ENCODE assay signal across 17 cellular contexts in the genomic region with DNA sequence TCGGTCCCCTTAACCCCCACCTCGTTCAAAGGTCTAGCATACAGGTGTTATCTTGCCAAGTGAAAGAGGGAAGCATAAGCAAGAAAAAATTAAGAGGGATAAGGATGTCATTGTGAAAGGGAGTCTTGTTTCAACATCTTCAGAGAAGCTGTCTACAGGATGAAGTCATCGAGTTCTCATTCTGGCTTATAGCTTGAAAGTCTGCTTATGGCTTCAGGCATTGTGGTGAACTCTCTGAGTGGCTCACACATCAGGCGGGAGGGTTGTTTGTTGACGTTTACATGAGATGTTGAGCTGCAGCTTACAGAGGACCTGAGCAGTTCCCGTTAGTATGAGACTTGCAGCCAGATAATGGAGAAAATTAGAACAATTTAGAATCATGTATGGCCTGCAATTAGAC. TPM values are rescaled to one million over a fixed set of nuclear protein-coding genes. Genes with fewer than 3 reads are reported as not detected.
DNase-seq lines count a peak whose midpoint lies in the region; ATAC-seq and TF ChIP-seq lines count a peak whose summit lies in the region.
"Had no signal": no experiment of that assay in that cellular context is flagged by ENCODE, and none has a peak within 500 bp of the region (broad histone marks: within the 10 kb centered on the region; RNA-seq: fewer than 3 reads in every experiment).

No MANE protein-coding gene starts in this region.

- ATAC-seq in heart right ventricle (no peak), upper lobe of left lung (ENCODE audit: low FRiP score in 2 of 2) (no peak), GM18519 (IDR thresholded peaks at IDR 0.05; ENCODE audit: low FRiP score, unreplicated experiment) (no peak), GM19455 (IDR thresholded peaks at IDR 0.05; ENCODE audit: unreplicated experiment) (no peak)
- ATAC-seq: activated CD8-positive, alpha-beta T cell treated with anti-CD3 and anti-CD28 coated beads, Interleukin-2, amount 10 ng/mL, durations not matched to agents 7 days and 5 days; gastroesophageal sphincter; natural killer cell; Panc1; right cardiac atrium had no signal

- no peak for TF ChIP-seq POLR2A in upper lobe of left lung (IDR thresholded peaks at IDR 0.05)

- TF ChIP-seq CTCF in BJ (IDR thresholded peaks at IDR 0.05; ENCODE audit: insufficient read depth, low read depth, low read length) (no peak), foreskin fibroblast (IDR thresholded peaks at IDR 0.05; ENCODE audit: low read depth, low read length) (no peak), heart right ventricle (IDR thresholded peaks at IDR 0.05) (no peak), upper lobe of left lung (IDR thresholded peaks at IDR 0.05) (no peak)

- peaks cover 0 to 7% (median 0%) of the 10 kb centered on the region in 9 donors for H3K4me1 ChIP-seq in heart right ventricle
- H3K4me1 ChIP-seq in upper lobe of left lung, result no peaks in the 10 kb centered on the region
- H3K4me1 ChIP-seq: gastroesophageal sphincter had no signal

- POLR2A ChIA-PET in BJ (lab: Charles Lee) (no interaction called here), HEK293T (lab: Yijun Ruan, JAX) (interaction anchor here (0.9 kb wide), 1 partner anchor 30 kb away, joined by 3 read pairs; a partner anchor contains a TSS)

- DNase-seq in BJ (ENCODE audit: low read depth) (peak; percentile 15), HEK293T (ENCODE audit: extremely low spot score) (peak; percentile 48), amniotic stem cell (lab: John Stamatoyannopoulos, UW) (peak; percentile 48), foreskin fibroblast (peak; percentile 39 to 77), heart right ventricle (no peak), upper lobe of left lung (no peak)
- DNase-seq: activated CD8-positive, alpha-beta T cell treated with anti-CD3 and anti-CD28 coated beads, Interleukin-2, amount 10 ng/mL, durations not matched to agents 7 days and 5 days; GF-D8; natural killer cell; NCI-H446; right cardiac atrium had no signal

- H3K9me3 ChIP-seq in heart right ventricle, result no peaks in the 10 kb centered on the region
- no peaks in the 10 kb centered on the region for H3K9me3 ChIP-seq in upper lobe of left lung
- H3K9me3 ChIP-seq: gastroesophageal sphincter had no signal

- intact Hi-C loops in heart right ventricle (cut with DNase I), result no loop called here

- H3K36me3 ChIP-seq in BJ (ENCODE audit: control insufficient read depth, insufficient read depth, low read length) (no peaks in the 10 kb centered on the region), heart right ventricle (no peaks in the 10 kb centered on the region), upper lobe of left lung (no peaks in the 10 kb centered on the region)
- H3K36me3 ChIP-seq: gastroesophageal sphincter had no signal

- CTCF ChIA-PET in BJ (lab: Yijun Ruan, JAX), result interaction anchor here (0.7 kb wide), 1 partner anchor 41 kb away, joined by 3 read pairs; no protein-coding TSS in a partner anchor
- CTCF ChIA-PET in HEK293T (lab: Yijun Ruan, JAX), result no interaction called here

- no peak for TF ChIP-seq EP300 in upper lobe of left lung (IDR thresholded peaks at IDR 0.05)

- H3K27ac ChIP-seq in heart right ventricle, result no peak overlapping the region
- H3K27ac ChIP-seq in upper lobe of left lung, result no peak overlapping the region
- H3K27ac ChIP-seq: gastroesophageal sphincter had no signal

- 62% methylated on average over 6 of the region's 6 CpGs; no CpG with 5 or more reads in 1 of the 2 donors for WGBS in heart right ventricle, 2 donors
- WGBS in upper lobe of left lung, 2 donors, result 51 to 59% methylated on average over 6 of the region's 6 CpGs

- H3K27me3 ChIP-seq in BJ (ENCODE audit: control insufficient read depth, insufficient read depth, low read length) (no peaks in the 10 kb centered on the region), heart right ventricle (no peaks in the 10 kb centered on the region), upper lobe of left lung (no peaks in the 10 kb centered on the region)
- H3K27me3 ChIP-seq: gastroesophageal sphincter had no signal

- H3K4me3 ChIP-seq in BJ (ENCODE audit: low read depth, low read length), result no peak overlapping the region
- no peak overlapping the region for H3K4me3 ChIP-seq in foreskin fibroblast (ENCODE audit: low read depth in 1 of 2, low read length in 2 of 2)
- H3K4me3 ChIP-seq in heart right ventricle, result no peak overlapping the region
- H3K4me3 ChIP-seq in upper lobe of left lung, result no peak overlapping the region
- H3K4me3 ChIP-seq: gastroesophageal sphincter had no signal

TF ChIP-seq in HEK293T, 16 proteins besides CTCF, POLR2A, EP300 and RAD21:
- TF ChIP-seq, protein P1, sequence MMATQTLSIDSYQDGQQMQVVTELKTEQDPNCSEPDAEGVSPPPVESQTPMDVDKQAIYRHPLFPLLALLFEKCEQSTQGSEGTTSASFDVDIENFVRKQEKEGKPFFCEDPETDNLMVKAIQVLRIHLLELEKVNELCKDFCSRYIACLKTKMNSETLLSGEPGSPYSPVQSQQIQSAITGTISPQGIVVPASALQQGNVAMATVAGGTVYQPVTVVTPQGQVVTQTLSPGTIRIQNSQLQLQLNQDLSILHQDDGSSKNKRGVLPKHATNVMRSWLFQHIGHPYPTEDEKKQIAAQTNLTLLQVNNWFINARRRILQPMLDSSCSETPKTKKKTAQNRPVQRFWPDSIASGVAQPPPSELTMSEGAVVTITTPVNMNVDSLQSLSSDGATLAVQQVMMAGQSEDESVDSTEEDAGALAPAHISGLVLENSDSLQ (IDR thresholded peaks at IDR 0.05), result no peak

RNA-seq across cellular contexts. Expression of a gene that starts 16.6 kb away (rescaled TPM):
- polyA plus RNA-seq in BJ (2011; rRNA removed) (not detected in 2 replicates), heart right ventricle (not detected)
- polyA minus RNA-seq in BJ (2011; rRNA and poly(A)+ RNA removed), result not detected in 2 replicates
- total RNA-seq in heart right ventricle (not detected), upper lobe of left lung (not detected)
- total RNA-seq: activated CD8-positive, alpha-beta T cell treated with anti-CD3 and anti-CD28 coated beads, Interleukin-2, amount 10 ng/mL, durations not matched to agents 7 days and 5 days; cerebellum; gastroesophageal sphincter; natural killer cell; right cardiac atrium had no signal
- polyA plus RNA-seq: CD14-positive monocyte, right cardiac atrium had no signal

RNA-seq across cellular contexts. Expression of a gene that starts 20.9 kb away (rescaled TPM):
- not detected in 2 replicates for polyA plus RNA-seq in BJ (2011; rRNA removed)
- not detected in 2 replicates for polyA minus RNA-seq in BJ (2011; rRNA and poly(A)+ RNA removed)
- under 1 TPM in 2 of 10 donors, not detected in 8; 0.21 to 0.31 TPM for total RNA-seq in heart right ventricle
- polyA plus RNA-seq in heart right ventricle, result under 1 TPM in 1 of 2 donors, not detected in 1; 0.12 TPM
- total RNA-seq in upper lobe of left lung, result not detected
- total RNA-seq: activated CD8-positive, alpha-beta T cell treated with anti-CD3 and anti-CD28 coated beads, Interleukin-2, amount 10 ng/mL, durations not matched to agents 7 days and 5 days; cerebellum; gastroesophageal sphincter; natural killer cell; right cardiac atrium had no signal
- polyA plus RNA-seq: CD14-positive monocyte, right cardiac atrium had no signal

RNA-seq across cellular contexts. Expression of a gene that starts 24.4 kb away (rescaled TPM):
- polyA plus RNA-seq in BJ (2011; rRNA removed) (0.25 and 0.29 TPM in 2 replicates), heart right ventricle (1 to 10 TPM in 1 of 2 donors, under 1 TPM in 1; 0.70 to 2.3 TPM)
- polyA minus RNA-seq in BJ (2011; rRNA and poly(A)+ RNA removed), result 0.14 and 0.41 TPM in 2 replicates
- total RNA-seq in heart right ventricle (1 to 10 TPM in 3 of 10 donors, under 1 TPM in 3, not detected in 4; 0.22 to 2.2 (median 0.78) TPM), upper lobe of left lung (under 1 TPM in 2 of 6 donors, not detected in 4; 0.24 to 0.49 TPM)
- total RNA-seq: activated CD8-positive, alpha-beta T cell treated with anti-CD3 and anti-CD28 coated beads, Interleukin-2, amount 10 ng/mL, durations not matched to agents 7 days and 5 days; gastroesophageal sphincter had no signal
- polyA plus RNA-seq: CD14-positive monocyte had no signal

RNA-seq across cellular contexts. Expression of a gene that starts 29.9 kb away (rescaled TPM):
- polyA plus RNA-seq in BJ (2011; rRNA removed) (18.2 and 18.8 TPM in 2 replicates), heart right ventricle (10 to 100 TPM; 21.0 to 37.7 TPM)
- 7.9 and 9.7 TPM in 2 replicates for polyA minus RNA-seq in BJ (2011; rRNA and poly(A)+ RNA removed)
- total RNA-seq in heart right ventricle (10 to 100 TPM; 20.6 to 35.8 (median 26.1) TPM), upper lobe of left lung (10 to 100 TPM; 12.2 to 30.5 (median 17.2) TPM)

Comparison
In these comparisons a context has a peak if more than half of its experiments do, and no peak if none do; other contexts are left out.
1. DNase-seq: peak in BJ (single experiment), HEK293T (single experiment), amniotic stem cell (single experiment) and foreskin fibroblast (2 of 2); none in heart right ventricle (0 of 2) and upper lobe of left lung (0 of 2).